ENCODE assay signal across 12 cellular contexts in genomic region chr1:158972841-158973240, GRCh38. TPM values are rescaled to one million over a fixed set of nuclear protein-coding genes. Genes with fewer than 3 reads are reported as not detected.
A peak's percentile ranks its signal among the peaks of the same experiment; 100 is the strongest.
DNase-seq lines count a peak whose midpoint lies in the region; ATAC-seq and TF ChIP-seq lines count a peak whose summit lies in the region.
"Had no signal": no experiment of that assay in that cellular context is flagged by ENCODE, and none has a peak within 500 bp of the region (broad histone marks: within the 10 kb centered on the region; RNA-seq: fewer than 3 reads in every experiment).

No MANE protein-coding gene starts in this region.

- no peak overlapping the region for H3K27ac ChIP-seq in RWPE2 (ENCODE audit: poor library complexity, severe bottlenecking)

- H3K9me3 ChIP-seq in RWPE2 (ENCODE audit: severe bottlenecking): no peaks in the 10 kb centered on the region

- no peak overlapping the region for H3K4me3 ChIP-seq in RWPE2 (ENCODE audit: severe bottlenecking)
- no peak overlapping the region for H3K4me3 ChIP-seq in fibroblast of villous mesenchyme (ENCODE audit: low read depth, low read length)

- in situ Hi-C loops in GM13977 (cut with MboI; ENCODE audit: low pct_unique_long_range_greater_than_20kb, low sequenced_read_pairs, unreplicated experiment): no loop called here

- H3K4me1 ChIP-seq in RWPE2 (ENCODE audit: insufficient read depth, poor library complexity, severe bottlenecking): peaks cover 8% of the 10 kb centered on the region

- H3K27me3 ChIP-seq in RWPE2 (ENCODE audit: insufficient read depth, poor library complexity, severe bottlenecking): no peaks in the 10 kb centered on the region

- TF ChIP-seq CTCF in GM13977 (IDR thresholded peaks at IDR 0.05; ENCODE audit: extremely low read depth, insufficient read depth, missing control alignments) (peak; percentile 39), RWPE2 (IDR thresholded peaks at IDR 0.05; ENCODE audit: poor library complexity, severe bottlenecking) (peak; percentile 37), fibroblast of villous mesenchyme (IDR thresholded peaks at IDR 0.05; ENCODE audit: insufficient read depth, low read depth, low read length) (peak; percentile 33)

- no peaks in the 10 kb centered on the region for H3K36me3 ChIP-seq in RWPE2 (ENCODE audit: low read depth)

- ATAC-seq in RWPE2 (ENCODE audit: low read depth) (peak; percentile 37; the same call in 1 of the 3 replicates), HG03565 (IDR thresholded peaks at IDR 0.05; ENCODE audit: unreplicated experiment) (no peak), GM21529 (IDR thresholded peaks at IDR 0.05; ENCODE audit: unreplicated experiment) (no peak)
- ATAC-seq: activated T-helper 17 cell treated with anti-CD3 and anti-CD28 coated beads, Interleukin-2, amount 50 U/mL, for 72 hours; HCT116 had no signal

- peak; percentile 16 for DNase-seq in DMS153 treated with DMSO at 0.1 percent for 48 hours (lab: John Stamatoyannopoulos, UW; ENCODE audit: unreplicated experiment)
- no peak for DNase-seq in GM13977 (ENCODE audit: low spot score)
- DNase-seq in RWPE2 (ENCODE audit: low spot score): no peak
- DNase-seq in fibroblast of villous mesenchyme (ENCODE audit: low read depth): peak; percentile 36
- DNase-seq in NCI-H1417 (lab: John Stamatoyannopoulos, UW): no peak
- DNase-seq in NCI-H82 (lab: John Stamatoyannopoulos, UW): no peak
- DNase-seq: Calu3, occipital lobe had no signal

RNA-seq across cellular contexts. Expression of gene IFI16, which starts 36.9 kb away (rescaled TPM):
- total RNA-seq in fibroblast of villous mesenchyme: 59.9 and 60.5 TPM in 2 replicates

RNA-seq across cellular contexts. Expression of gene PYHIN1, which starts 41.5 kb away (rescaled TPM):
- not detected in 2 replicates for total RNA-seq in fibroblast of villous mesenchyme
- total RNA-seq: Calu3, occipital lobe had no signal

Comparison
In these comparisons a context has a peak if more than half of its experiments do, and no peak if none do; other contexts are left out.
1. DNase-seq: peak in DMS153 treated with DMSO at 0.1 percent for 48 hours (single experiment) and fibroblast of villous mesenchyme (single experiment); none in GM13977 (single experiment), RWPE2 (single experiment), NCI-H1417 (0 of 3) and NCI-H82 (single experiment).
2. Peak in every context shown above with its lines, with median percentiles within 50 percentile points of each other: CTCF ChIP-seq.